In genomic region chr3:152128356-152128755, GRCh38 we compare ENCODE assay signal across 20 cellular contexts.
A peak's percentile ranks its signal among the peaks of the same experiment; 100 is the strongest.
DNase-seq lines count a peak whose midpoint lies in the region; ATAC-seq, FAIRE-seq and TF ChIP-seq lines count a peak whose summit lies in the region.
"Had no signal": no experiment of that assay in that cellular context is flagged by ENCODE, and none has a peak within 500 bp of the region (broad histone marks: within the 10 kb centered on the region; RNA-seq: fewer than 3 reads in every experiment).

No MANE protein-coding gene starts in this region.

- H3K4me1 ChIP-seq in uterus (no peaks in the 10 kb centered on the region), left lung (no peaks in the 10 kb centered on the region)
- H3K4me1 ChIP-seq: BE2C had no signal

- H3K9me3 ChIP-seq in uterus = no peaks in the 10 kb centered on the region
- H3K9me3 ChIP-seq in left lung = no peaks in the 10 kb centered on the region
- H3K9me3 ChIP-seq: BE2C had no signal

- CTCF ChIA-PET in BJ (lab: Yijun Ruan, JAX) = interaction anchor here (0.6 to 1.7 kb wide), 2 partner anchors 19 to 43 kb away, joined by 3 read pairs; no protein-coding TSS in a partner anchor

- H3K4me3 ChIP-seq in BJ (ENCODE audit: low read depth, low read length) (no peak overlapping the region), uterus (no peak overlapping the region), left lung (no peak overlapping the region)
- H3K4me3 ChIP-seq: GM12878 had no signal

- H3K36me3 ChIP-seq in BJ (ENCODE audit: control insufficient read depth, insufficient read depth, low read length) (no peaks in the 10 kb centered on the region), uterus (no peaks in the 10 kb centered on the region), left lung (no peaks in the 10 kb centered on the region)
- H3K36me3 ChIP-seq: BE2C had no signal

- TF ChIP-seq POLR2A in GM12891 (IDR thresholded peaks at IDR 0.05; ENCODE audit: low read depth, low read length) (no peak), uterus (IDR thresholded peaks at IDR 0.05) (no peak)

- POLR2A ChIA-PET in BJ (lab: Charles Lee) = no interaction called here

- DNase-seq in BJ (ENCODE audit: low read depth) (peak; percentile 9), GM12891 (ENCODE audit: insufficient read length, low spot score) (no peak), fibroblast of peridontal ligament (ENCODE audit: extremely low read depth) (peak; percentile 31), NCI-H2029 (lab: John Stamatoyannopoulos, UW) (no peak), uterus (no peak), left lung (no peak)
- DNase-seq in activated effector memory CD4-positive, alpha-beta T cell treated with Interleukin-2 at 50 U/mL for 16 hours = no peak
- DNase-seq: ACHN; BE2C; CD8-positive, alpha-beta T cell; COR-L47; DMS153; DMS79 treated with DMSO at 0.1 percent for 48 hours; GF-D8; GOT3; H9; IMR-90 had no signal

- intact Hi-C loops in uterus (cut with DNase I; ENCODE audit: low total_unique reads) = no loop called here
- intact Hi-C loops in left lung (cut with DNase I) = no loop called here

- no peak for TF ChIP-seq CTCF in BJ (IDR thresholded peaks at IDR 0.05; ENCODE audit: insufficient read depth, low read depth, low read length)
- no peak for TF ChIP-seq CTCF in uterus (IDR thresholded peaks at IDR 0.05)
- TF ChIP-seq CTCF in left lung (IDR thresholded peaks at IDR 0.05) = no peak

- H3K27ac ChIP-seq in uterus = no peak overlapping the region
- H3K27ac ChIP-seq in left lung = no peak overlapping the region

- H3K27me3 ChIP-seq in BJ (ENCODE audit: control insufficient read depth, insufficient read depth, low read length) (no peaks in the 10 kb centered on the region), uterus (no peaks in the 10 kb centered on the region), left lung (no peaks in the 10 kb centered on the region)
- H3K27me3 ChIP-seq: BE2C had no signal

- peak; percentile 40 for FAIRE-seq in GM12891 (lab: Jason Lieb, UNC)
- FAIRE-seq: D721Med, GM12878 had no signal

- peak; percentile 80 for ATAC-seq in SK-N-SH treated with all-trans-retinoic acid at 6 μM for 48 hours
- no peak for ATAC-seq in left lung
- ATAC-seq: CD8-positive, alpha-beta T cell; GM12878 had no signal

TF ChIP-seq in GM12891, 5 proteins besides CTCF, POLR2A, EP300 and RAD21:
- no peak for TF ChIP-seq TAF1 (IDR thresholded peaks at IDR 0.05; ENCODE audit: low read depth, low read length)
- no peak for TF ChIP-seq PAX5 (IDR thresholded peaks at IDR 0.05; ENCODE audit: insufficient read depth, low read length, severe bottlenecking)
- TF ChIP-seq POU2F2 (IDR thresholded peaks at IDR 0.05; ENCODE audit: low read depth, low read length) = no peak
- TF ChIP-seq POLR2AphosphoS5 (IDR thresholded peaks at IDR 0.05; ENCODE audit: low read depth, low read length) = no peak
- TF ChIP-seq SPI1 (IDR thresholded peaks at IDR 0.05; ENCODE audit: low read depth, low read length) = no peak

TF ChIP-seq in SK-N-SH treated with all-trans-retinoic acid at 6 μM for 48 hours, 23 proteins besides CTCF, POLR2A, EP300 and RAD21:
- TF ChIP-seq, protein P1, sequence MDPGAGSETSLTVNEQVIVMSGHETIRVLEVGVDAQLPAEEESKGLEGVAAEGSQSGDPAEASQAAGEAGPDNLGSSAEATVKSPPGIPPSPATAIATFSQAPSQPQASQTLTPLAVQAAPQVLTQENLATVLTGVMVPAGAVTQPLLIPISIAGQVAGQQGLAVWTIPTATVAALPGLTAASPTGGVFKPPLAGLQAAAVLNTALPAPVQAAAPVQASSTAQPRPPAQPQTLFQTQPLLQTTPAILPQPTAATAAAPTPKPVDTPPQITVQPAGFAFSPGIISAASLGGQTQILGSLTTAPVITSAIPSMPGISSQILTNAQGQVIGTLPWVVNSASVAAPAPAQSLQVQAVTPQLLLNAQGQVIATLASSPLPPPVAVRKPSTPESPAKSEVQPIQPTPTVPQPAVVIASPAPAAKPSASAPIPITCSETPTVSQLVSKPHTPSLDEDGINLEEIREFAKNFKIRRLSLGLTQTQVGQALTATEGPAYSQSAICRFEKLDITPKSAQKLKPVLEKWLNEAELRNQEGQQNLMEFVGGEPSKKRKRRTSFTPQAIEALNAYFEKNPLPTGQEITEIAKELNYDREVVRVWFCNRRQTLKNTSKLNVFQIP (CRISPR knock-in tag; IDR thresholded peaks at IDR 0.05; ENCODE audit: borderline replicate concordance, low read depth) = no peak
- TF ChIP-seq GLIS3 (CRISPR knock-in tag; IDR thresholded peaks at IDR 0.05) (no peak), ZC3H10 (CRISPR knock-in tag; IDR thresholded peaks at IDR 0.05) (no peak), ARNTL (CRISPR knock-in tag; IDR thresholded peaks at IDR 0.05; ENCODE audit: borderline replicate concordance, low read depth) (no peak), ZNF565 (CRISPR knock-in tag; conservative IDR thresholded peaks at IDR 0.05; ENCODE audit: low read depth) (no peak), CSDC2 (CRISPR knock-in tag; IDR thresholded peaks at IDR 0.05) (no peak), ZNF8 (CRISPR knock-in tag; IDR thresholded peaks at IDR 0.05) (no peak), TCF4 (CRISPR knock-in tag; IDR thresholded peaks at IDR 0.05; ENCODE audit: borderline replicate concordance) (no peak), CSRNP3 (CRISPR knock-in tag; IDR thresholded peaks at IDR 0.05) (no peak), PPARA (CRISPR knock-in tag; IDR thresholded peaks at IDR 0.05; ENCODE audit: borderline replicate concordance) (no peak), ESRRG (CRISPR knock-in tag; IDR thresholded peaks at IDR 0.05) (no peak), CREB5 (CRISPR knock-in tag; IDR thresholded peaks at IDR 0.05; ENCODE audit: low read depth) (no peak), ZFP30 (CRISPR knock-in tag; IDR thresholded peaks at IDR 0.05) (no peak), TOX (CRISPR knock-in tag; IDR thresholded peaks at IDR 0.05; ENCODE audit: borderline replicate concordance) (no peak), ISL1 (CRISPR knock-in tag; IDR thresholded peaks at IDR 0.05) (no peak)
- TF ChIP-seq, protein P2, sequence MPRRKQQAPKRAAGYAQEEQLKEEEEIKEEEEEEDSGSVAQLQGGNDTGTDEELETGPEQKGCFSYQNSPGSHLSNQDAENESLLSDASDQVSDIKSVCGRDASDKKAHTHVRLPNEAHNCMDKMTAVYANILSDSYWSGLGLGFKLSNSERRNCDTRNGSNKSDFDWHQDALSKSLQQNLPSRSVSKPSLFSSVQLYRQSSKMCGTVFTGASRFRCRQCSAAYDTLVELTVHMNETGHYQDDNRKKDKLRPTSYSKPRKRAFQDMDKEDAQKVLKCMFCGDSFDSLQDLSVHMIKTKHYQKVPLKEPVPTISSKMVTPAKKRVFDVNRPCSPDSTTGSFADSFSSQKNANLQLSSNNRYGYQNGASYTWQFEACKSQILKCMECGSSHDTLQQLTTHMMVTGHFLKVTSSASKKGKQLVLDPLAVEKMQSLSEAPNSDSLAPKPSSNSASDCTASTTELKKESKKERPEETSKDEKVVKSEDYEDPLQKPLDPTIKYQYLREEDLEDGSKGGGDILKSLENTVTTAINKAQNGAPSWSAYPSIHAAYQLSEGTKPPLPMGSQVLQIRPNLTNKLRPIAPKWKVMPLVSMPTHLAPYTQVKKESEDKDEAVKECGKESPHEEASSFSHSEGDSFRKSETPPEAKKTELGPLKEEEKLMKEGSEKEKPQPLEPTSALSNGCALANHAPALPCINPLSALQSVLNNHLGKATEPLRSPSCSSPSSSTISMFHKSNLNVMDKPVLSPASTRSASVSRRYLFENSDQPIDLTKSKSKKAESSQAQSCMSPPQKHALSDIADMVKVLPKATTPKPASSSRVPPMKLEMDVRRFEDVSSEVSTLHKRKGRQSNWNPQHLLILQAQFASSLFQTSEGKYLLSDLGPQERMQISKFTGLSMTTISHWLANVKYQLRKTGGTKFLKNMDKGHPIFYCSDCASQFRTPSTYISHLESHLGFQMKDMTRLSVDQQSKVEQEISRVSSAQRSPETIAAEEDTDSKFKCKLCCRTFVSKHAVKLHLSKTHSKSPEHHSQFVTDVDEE (CRISPR knock-in tag; IDR thresholded peaks at IDR 0.05) = no peak

Comparison
In these comparisons a context has a peak if more than half of its experiments do, and no peak if none do; other contexts are left out.
1. DNase-seq: peak in BJ (single experiment) and fibroblast of peridontal ligament (single experiment); none in GM12891 (single experiment), NCI-H2029 (single experiment), activated effector memory CD4-positive, alpha-beta T cell treated with Interleukin-2 at 50 U/mL for 16 hours (single experiment), uterus (0 of 2) and left lung (0 of 2).